In the genomic region with DNA sequence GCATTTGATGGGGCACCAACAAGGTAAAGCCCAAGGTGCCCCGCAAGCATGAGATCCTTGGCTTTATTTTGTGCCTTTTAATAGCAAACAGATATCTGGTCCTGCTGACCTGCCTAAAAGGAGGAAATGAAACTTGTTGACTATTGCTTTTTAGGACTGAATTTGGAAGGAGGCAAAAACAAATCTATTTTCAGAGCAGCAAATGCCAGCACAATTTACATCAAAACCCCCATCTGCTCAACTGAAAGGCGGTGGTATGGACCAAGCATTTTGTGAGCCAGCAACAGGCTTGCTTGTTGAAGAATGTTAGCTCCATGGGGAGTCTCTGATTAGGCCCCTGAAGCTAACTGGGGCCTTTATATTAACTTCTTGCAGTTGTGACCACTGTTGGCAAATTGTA, we compare ENCODE assay signal across 11 cellular contexts.
A peak's percentile ranks its signal among the peaks of the same experiment; 100 is the strongest.
DNase-seq lines count a peak whose midpoint lies in the region; ATAC-seq and TF ChIP-seq lines count a peak whose summit lies in the region.
"Had no signal": no experiment of that assay in that cellular context is flagged by ENCODE, and none has a peak within 500 bp of the region (broad histone marks: within the 10 kb centered on the region; RNA-seq: fewer than 3 reads in every experiment).

No MANE protein-coding gene starts in this region.

- H3K18ac ChIP-seq in IMR-90 (ENCODE audit: low read depth, low read length) = no peak overlapping the region; the same call in 1 of the 2 replicates

- no peak for TF ChIP-seq RAD21 in IMR-90 (IDR thresholded peaks at IDR 0.05; ENCODE audit: low read length)

- H3K27me3 ChIP-seq in right atrium auricular region (no peaks in the 10 kb centered on the region), IMR-90 (ENCODE audit: control insufficient read depth, insufficient read depth, low read length) (no peaks in the 10 kb centered on the region; the same call in none of the 2 replicates), psoas muscle (ENCODE audit: insufficient read depth in 3 of 3, low read length in 2 of 3) (peaks cover 0 to 11% (median 0%) of the 10 kb centered on the region in 3 donors), mammary epithelial cell (ENCODE audit: insufficient read depth, low read length) (no peaks in the 10 kb centered on the region)

- in situ Hi-C loops in IMR-90 (cut with MboI; ENCODE audit: low sequenced_read_pairs) (no loop called here), mammary epithelial cell (cut with MboI; ENCODE audit: low sequenced_read_pairs in 2 of 2) (no loop called here)

- H4K5ac ChIP-seq in IMR-90 (ENCODE audit: low read depth, low read length) = no peak overlapping the region; the same call in 1 of the 2 replicates

- dilution Hi-C loops in IMR-90 (cut with HindIII; ENCODE audit: low sequenced_read_pairs, unreplicated experiment) = no loop called here
- dilution Hi-C loops in mammary epithelial cell (cut with HindIII; ENCODE audit: low sequenced_read_pairs) = no loop called here

- H3K79me2 ChIP-seq in mammary epithelial cell (ENCODE audit: insufficient read depth, low read length) = no peaks in the 10 kb centered on the region

- H3K4me2 ChIP-seq in IMR-90 (ENCODE audit: low read depth, low read length) = no peak overlapping the region
- no peak overlapping the region for H3K4me2 ChIP-seq in mammary epithelial cell (ENCODE audit: insufficient read depth, low read depth, low read length)
- H3K4me2 ChIP-seq: SK-N-SH had no signal

- H3K9ac ChIP-seq in IMR-90 (ENCODE audit: low read depth, low read length) (no peak overlapping the region), mammary epithelial cell (ENCODE audit: insufficient read depth, low read length) (no peak overlapping the region)
- H3K9ac ChIP-seq: SK-N-SH had no signal

- H2BK15ac ChIP-seq in IMR-90 (ENCODE audit: low read depth, low read length) = no peak overlapping the region; the same call in 2 of the 3 replicates

- no peak overlapping the region for H2BK5ac ChIP-seq in IMR-90 (ENCODE audit: low read depth, low read length, poor library complexity, severe bottlenecking)

- H4K91ac ChIP-seq in IMR-90 (ENCODE audit: insufficient read depth, low read depth, low read length) = 0 out of 2 replicates have a peak overlapping the region, but pooled peaks have one; percentile 19

- POLR2A ChIA-PET in IMR-90 (lab: Charles Lee; ENCODE audit: unreplicated experiment) = no interaction called here

- no peak overlapping the region for H3K4me3 ChIP-seq in right atrium auricular region
- no peak overlapping the region for H3K4me3 ChIP-seq in IMR-90 (ENCODE audit: insufficient read depth, low read depth, low read length)
- H3K4me3 ChIP-seq in psoas muscle = no peak overlapping the region
- no peak overlapping the region for H3K4me3 ChIP-seq in mammary epithelial cell (replicated peaks in 1 of 3; ENCODE audit: insufficient read depth in 1 of 3, low read depth in 2 of 3, low read length in 3 of 3)

- peaks cover 3% of the 10 kb centered on the region; the same call in 1 of the 2 replicates for H3K9me1 ChIP-seq in IMR-90 (ENCODE audit: insufficient read depth, low read length)

- no peak overlapping the region; the same call in 1 of the 2 replicates for H2BK120ac ChIP-seq in IMR-90 (ENCODE audit: low read depth, low read length)

- H3K79me1 ChIP-seq in IMR-90 (ENCODE audit: low read depth in 1 of 2, low read length in 2 of 2) = no peaks in the 10 kb centered on the region

- no peak overlapping the region for H2BK20ac ChIP-seq in IMR-90 (ENCODE audit: low read depth, low read length)

- no peak overlapping the region for H2AK5ac ChIP-seq in IMR-90 (ENCODE audit: low read depth, low read length)

- H2AFZ ChIP-seq in IMR-90 (replicated peaks; ENCODE audit: low read length, poor library complexity) (no peak overlapping the region), mammary epithelial cell (ENCODE audit: low read depth, low read length) (no peak overlapping the region)

- TF ChIP-seq POLR2A in IMR-90 (IDR thresholded peaks at IDR 0.05; ENCODE audit: low read depth, low read length) = no peak

- H3K4ac ChIP-seq in IMR-90 (ENCODE audit: low read depth, low read length) = no peak overlapping the region

- H3K4me1 ChIP-seq in right atrium auricular region (peaks cover 0 to 14% of the 10 kb centered on the region in 2 donors), IMR-90 (ENCODE audit: control insufficient read depth, insufficient read depth, low read length) (peaks cover 13% of the 10 kb centered on the region), psoas muscle (no peaks in the 10 kb centered on the region), mammary epithelial cell (ENCODE audit: insufficient read depth, low read length) (peaks cover 11% of the 10 kb centered on the region)

- H2AK9ac ChIP-seq in IMR-90 (replicated peaks; ENCODE audit: low read depth, low read length, poor library complexity) = no peak overlapping the region

- no peak for DNase-seq in left ventricle myocardium superior
- no peak for DNase-seq in right atrium auricular region (ENCODE audit: low spot score)
- no peak for DNase-seq in IMR-90
- DNase-seq in psoas muscle = no peak
- no peak for DNase-seq in OCI-M1 (lab: John Stamatoyannopoulos, UW)
- DNase-seq in SIG-M5 treated with dmso at 0.1 percent for 504 hours (lab: John Stamatoyannopoulos, UW; ENCODE audit: unreplicated experiment) = no peak
- no peak for DNase-seq in mammary epithelial cell
- DNase-seq: caudate nucleus, NCI-H1105, SK-N-SH had no signal

- H3K9me3 ChIP-seq in right atrium auricular region (no peaks in the 10 kb centered on the region), IMR-90 (ENCODE audit: control insufficient read depth, insufficient read depth, low read length) (no peaks in the 10 kb centered on the region), psoas muscle (peaks cover 3% of the 10 kb centered on the region), mammary epithelial cell (replicated peaks; ENCODE audit: insufficient read depth, low read length) (no peaks in the 10 kb centered on the region)

- ATAC-seq in left ventricle myocardium superior (peak; percentile 31), HG02759 (IDR thresholded peaks at IDR 0.05; ENCODE audit: unreplicated experiment) (peak; percentile 53), IMR-90 (ENCODE audit: low read depth) (no peak), psoas muscle (no peak)

- H3K23ac ChIP-seq in IMR-90 (ENCODE audit: low read depth, low read length) = no peak overlapping the region

- no peak for TF ChIP-seq CTCF in right atrium auricular region (IDR thresholded peaks at IDR 0.05)
- no peak for TF ChIP-seq CTCF in IMR-90 (conservative IDR thresholded peaks at IDR 0.05; ENCODE audit: low read depth, low read length)
- TF ChIP-seq CTCF in psoas muscle (IDR thresholded peaks at IDR 0.05) = no peak
- no peak for TF ChIP-seq CTCF in mammary epithelial cell (conservative IDR thresholded peaks at IDR 0.05 in 1 of 2, IDR thresholded peaks at IDR 0.05 in 1 of 2; ENCODE audit: extremely low read depth in 1 of 2, insufficient read depth in 1 of 2, low read depth in 1 of 2, low read length in 2 of 2)

- H3K36me3 ChIP-seq in right atrium auricular region (no peaks in the 10 kb centered on the region), IMR-90 (ENCODE audit: control insufficient read depth, insufficient read depth, low read length) (no peaks in the 10 kb centered on the region), psoas muscle (ENCODE audit: insufficient read depth in 1 of 2, low read depth in 1 of 2) (no peaks in the 10 kb centered on the region), mammary epithelial cell (ENCODE audit: insufficient read depth, low read length) (no peaks in the 10 kb centered on the region)

- no CpG with 5 or more reads among the region's 2 CpGs for WGBS in IMR-90 (ENCODE audit: extremely low coverage in 2 of 2, insufficient read length in 1 of 2), 2 experiments
- WGBS in psoas muscle, 3 donors = 88 to 92% (median 92%) methylated on average over 2 of the region's 2 CpGs
- WGBS in mammary epithelial cell (ENCODE audit: low coverage, missing lambda C conversion rate) = 96% methylated on average over 2 of the region's 2 CpGs

- no peaks in the 10 kb centered on the region for H4K20me1 ChIP-seq in IMR-90 (ENCODE audit: insufficient read depth, low read length)
- H4K20me1 ChIP-seq in mammary epithelial cell (ENCODE audit: insufficient read depth, low read length) = no peaks in the 10 kb centered on the region

- CTCF ChIA-PET in IMR-90 (lab: Yijun Ruan, JAX) (no interaction called here), mammary epithelial cell (lab: Charles Lee; ENCODE audit: low non-redundant PET) (no interaction called here)

- H3K56ac ChIP-seq in IMR-90 (ENCODE audit: extremely low read depth, insufficient read depth, low read length) = no peak overlapping the region

- BruUV-seq in IMR-90 (replicated peaks; lab: Mats Ljungman, UMichigan) = no TSS peak
- no TSS peak for BruUV-seq in mammary epithelial cell (replicated peaks; lab: Mats Ljungman, UMichigan)

- H3K14ac ChIP-seq in IMR-90 (replicated peaks; ENCODE audit: low read depth, low read length) = no peak overlapping the region

- H3K27ac ChIP-seq in right atrium auricular region (peak overlapping the region in 1 of 2 donors; percentile 13), IMR-90 (ENCODE audit: insufficient read depth, low read length) (no peak overlapping the region), psoas muscle (no peak overlapping the region), mammary epithelial cell (ENCODE audit: insufficient read depth, low read depth, low read length) (no peak overlapping the region)

- no peak overlapping the region for H4K8ac ChIP-seq in IMR-90 (ENCODE audit: low read depth in 2 of 2, low read length in 2 of 2)

- intact Hi-C loops in left ventricle myocardium superior (cut with micrococcal nuclease) (no loop called here), IMR-90 (cut with micrococcal nuclease) (loop anchor here (5.0 kb wide), 1 partner anchor 119 kb away; no protein-coding TSS in a partner anchor), psoas muscle (cut with DNase I) (no loop called here), mammary epithelial cell (cut with micrococcal nuclease) (no loop called here)

TF ChIP-seq in IMR-90, 13 proteins besides CTCF, POLR2A, EP300 and RAD21:
- TF ChIP-seq MAFK (IDR thresholded peaks at IDR 0.05; ENCODE audit: low read depth, low read length) = no peak

Comparison
In these comparisons a context has a peak if more than half of its experiments do, and no peak if none do; other contexts are left out.
1. ATAC-seq: peak in left ventricle myocardium superior (single experiment) and HG02759 (single experiment); none in IMR-90 (single experiment) and psoas muscle (0 of 4).